1 cellular context compared by ENCODE assay signal in the genomic region with DNA sequence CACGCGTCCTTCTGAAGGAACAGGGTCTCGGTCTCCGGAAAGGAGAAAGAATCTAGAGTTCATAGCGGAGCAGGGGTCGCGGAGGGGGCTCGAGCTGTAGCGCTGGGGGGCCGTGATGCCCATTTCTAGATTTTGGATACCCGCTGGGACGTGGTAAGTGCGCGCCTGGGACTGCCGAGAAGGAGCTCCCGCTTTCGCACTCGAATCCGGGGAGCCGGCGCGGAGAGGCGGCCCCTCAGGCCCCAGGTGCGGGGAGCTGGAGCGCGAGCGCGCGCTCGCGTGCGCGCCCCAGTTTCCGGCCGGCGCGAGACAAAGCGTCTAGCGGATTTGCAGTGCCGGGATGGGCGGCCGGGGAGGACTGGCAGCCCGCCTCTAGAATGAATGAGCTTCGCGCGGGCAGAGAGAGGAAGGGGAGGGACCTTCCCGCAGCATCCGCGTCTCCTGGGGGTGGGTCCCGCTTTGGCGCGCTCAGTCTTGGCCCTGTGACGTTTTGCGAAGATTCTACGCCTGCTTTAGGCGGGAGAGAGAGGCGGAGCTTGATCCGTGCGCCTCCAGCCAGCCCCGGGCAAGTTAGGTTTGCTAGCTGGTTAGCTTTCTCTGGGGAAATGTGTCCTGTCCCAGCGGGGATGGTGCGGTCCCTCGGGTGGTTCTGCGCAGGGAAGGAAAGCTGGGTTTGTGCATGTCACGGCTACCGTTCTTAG.
TF ChIP-seq lines count a peak whose summit lies in the region.

No MANE protein-coding gene starts in this region.

TF ChIP-seq in HepG2, 621 proteins besides CTCF, POLR2A, EP300 and RAD21 (continued from another document and continues in another):
- TF ChIP-seq, protein P1, sequence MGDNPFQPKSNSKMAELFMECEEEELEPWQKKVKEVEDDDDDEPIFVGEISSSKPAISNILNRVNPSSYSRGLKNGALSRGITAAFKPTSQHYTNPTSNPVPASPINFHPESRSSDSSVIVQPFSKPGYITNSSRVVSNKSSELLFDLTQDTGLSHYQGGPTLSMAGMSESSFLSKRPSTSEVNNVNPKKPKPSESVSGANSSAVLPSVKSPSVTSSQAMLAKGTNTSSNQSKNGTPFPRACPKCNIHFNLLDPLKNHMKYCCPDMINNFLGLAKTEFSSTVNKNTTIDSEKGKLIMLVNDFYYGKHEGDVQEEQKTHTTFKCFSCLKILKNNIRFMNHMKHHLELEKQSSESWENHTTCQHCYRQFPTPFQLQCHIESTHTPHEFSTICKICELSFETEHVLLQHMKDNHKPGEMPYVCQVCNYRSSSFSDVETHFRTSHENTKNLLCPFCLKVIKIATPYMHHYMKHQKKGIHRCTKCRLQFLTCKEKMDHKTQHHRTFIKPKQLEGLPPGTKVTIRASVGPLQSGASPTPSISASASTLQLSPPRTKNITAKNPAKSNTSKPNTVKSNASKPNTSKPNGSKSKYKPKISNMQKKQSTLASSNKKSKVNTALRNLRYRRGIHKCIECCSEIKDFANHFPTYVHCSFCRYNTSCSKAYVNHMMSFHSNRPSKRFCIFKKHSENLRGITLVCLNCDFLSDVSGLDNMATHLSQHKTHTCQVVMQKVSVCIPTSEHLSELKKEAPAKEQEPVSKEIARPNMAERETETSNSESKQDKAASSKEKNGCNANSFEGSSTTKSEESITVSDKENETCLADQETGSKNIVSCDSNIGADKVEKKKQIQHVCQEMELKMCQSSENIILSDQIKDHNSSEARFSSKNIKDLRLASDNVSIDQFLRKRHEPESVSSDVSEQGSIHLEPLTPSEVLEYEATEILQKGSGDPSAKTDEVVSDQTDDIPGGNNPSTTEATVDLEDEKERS (CRISPR knock-in tag; IDR thresholded peaks at IDR 0.05): no peak
- TF ChIP-seq JUND (CRISPR knock-in tag; IDR thresholded peaks at IDR 0.05) (no peak), ZNF646 (CRISPR knock-in tag; IDR thresholded peaks at IDR 0.05) (no peak), ZNF33A (CRISPR knock-in tag; IDR thresholded peaks at IDR 0.05; ENCODE audit: borderline replicate concordance) (no peak), CEBPG (CRISPR knock-in tag; IDR thresholded peaks at IDR 0.05) (no peak), ADNP (CRISPR knock-in tag; IDR thresholded peaks at IDR 0.05) (no peak), JDP2 (CRISPR knock-in tag; IDR thresholded peaks at IDR 0.05; ENCODE audit: borderline replicate concordance) (no peak), SATB2 (CRISPR knock-in tag; IDR thresholded peaks at IDR 0.05) (0 out of 2 replicates have a peak, but pooled peaks have one; percentile 45), MXD4 (CRISPR knock-in tag; IDR thresholded peaks at IDR 0.05) (no peak), ZNF768 (CRISPR knock-in tag; IDR thresholded peaks at IDR 0.05) (no peak; the same call in 1 of the 2 replicates), TRIM22 (IDR thresholded peaks at IDR 0.05) (no peak), ZNF577 (CRISPR knock-in tag; IDR thresholded peaks at IDR 0.05; ENCODE audit: borderline replicate concordance, low read depth) (no peak), ZNF512 (CRISPR knock-in tag; IDR thresholded peaks at IDR 0.05) (no peak), NCOR1 (IDR thresholded peaks at IDR 0.05; ENCODE audit: borderline replicate concordance, low read length) (no peak), IKZF1 (IDR thresholded peaks at IDR 0.05) (no peak), ZNF496 (CRISPR knock-in tag; IDR thresholded peaks at IDR 0.05; ENCODE audit: insufficient replicate concordance) (no peak), ZNF770 (CRISPR knock-in tag; IDR thresholded peaks at IDR 0.05) (no peak), ZNF660 (CRISPR knock-in tag; IDR thresholded peaks at IDR 0.05; ENCODE audit: borderline replicate concordance, low read depth) (no peak), KLF12 (CRISPR knock-in tag; IDR thresholded peaks at IDR 0.05; ENCODE audit: borderline replicate concordance) (0 out of 2 replicates have a peak, but pooled peaks have one; percentile 44), JUNB (CRISPR knock-in tag; IDR thresholded peaks at IDR 0.05; ENCODE audit: borderline replicate concordance) (no peak)
- TF ChIP-seq, protein P2, sequence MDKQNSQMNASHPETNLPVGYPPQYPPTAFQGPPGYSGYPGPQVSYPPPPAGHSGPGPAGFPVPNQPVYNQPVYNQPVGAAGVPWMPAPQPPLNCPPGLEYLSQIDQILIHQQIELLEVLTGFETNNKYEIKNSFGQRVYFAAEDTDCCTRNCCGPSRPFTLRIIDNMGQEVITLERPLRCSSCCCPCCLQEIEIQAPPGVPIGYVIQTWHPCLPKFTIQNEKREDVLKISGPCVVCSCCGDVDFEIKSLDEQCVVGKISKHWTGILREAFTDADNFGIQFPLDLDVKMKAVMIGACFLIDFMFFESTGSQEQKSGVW (CRISPR knock-in tag; IDR thresholded peaks at IDR 0.05; ENCODE audit: borderline replicate concordance): no peak
- TF ChIP-seq, protein P3, sequence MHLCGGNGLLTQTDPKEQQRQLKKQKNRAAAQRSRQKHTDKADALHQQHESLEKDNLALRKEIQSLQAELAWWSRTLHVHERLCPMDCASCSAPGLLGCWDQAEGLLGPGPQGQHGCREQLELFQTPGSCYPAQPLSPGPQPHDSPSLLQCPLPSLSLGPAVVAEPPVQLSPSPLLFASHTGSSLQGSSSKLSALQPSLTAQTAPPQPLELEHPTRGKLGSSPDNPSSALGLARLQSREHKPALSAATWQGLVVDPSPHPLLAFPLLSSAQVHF (CRISPR knock-in tag; IDR thresholded peaks at IDR 0.05): 0 out of 2 replicates have a peak, but pooled peaks have one; percentile 54
- TF ChIP-seq, protein P4, sequence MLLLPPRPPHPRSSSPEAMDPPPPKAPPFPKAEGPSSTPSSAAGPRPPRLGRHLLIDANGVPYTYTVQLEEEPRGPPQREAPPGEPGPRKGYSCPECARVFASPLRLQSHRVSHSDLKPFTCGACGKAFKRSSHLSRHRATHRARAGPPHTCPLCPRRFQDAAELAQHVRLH (CRISPR knock-in tag; IDR thresholded peaks at IDR 0.05; ENCODE audit: borderline replicate concordance, low read depth): no peak
- TF ChIP-seq, protein P5, sequence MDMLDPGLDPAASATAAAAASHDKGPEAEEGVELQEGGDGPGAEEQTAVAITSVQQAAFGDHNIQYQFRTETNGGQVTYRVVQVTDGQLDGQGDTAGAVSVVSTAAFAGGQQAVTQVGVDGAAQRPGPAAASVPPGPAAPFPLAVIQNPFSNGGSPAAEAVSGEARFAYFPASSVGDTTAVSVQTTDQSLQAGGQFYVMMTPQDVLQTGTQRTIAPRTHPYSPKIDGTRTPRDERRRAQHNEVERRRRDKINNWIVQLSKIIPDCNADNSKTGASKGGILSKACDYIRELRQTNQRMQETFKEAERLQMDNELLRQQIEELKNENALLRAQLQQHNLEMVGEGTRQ (IDR thresholded peaks at IDR 0.05; ENCODE audit: low read depth, low read length): no peak
- TF ChIP-seq, protein P5 (CRISPR knock-in tag; IDR thresholded peaks at IDR 0.05; ENCODE audit: borderline replicate concordance): 0 out of 2 replicates have a peak, but pooled peaks have one; percentile 2
- TF ChIP-seq, protein P6, sequence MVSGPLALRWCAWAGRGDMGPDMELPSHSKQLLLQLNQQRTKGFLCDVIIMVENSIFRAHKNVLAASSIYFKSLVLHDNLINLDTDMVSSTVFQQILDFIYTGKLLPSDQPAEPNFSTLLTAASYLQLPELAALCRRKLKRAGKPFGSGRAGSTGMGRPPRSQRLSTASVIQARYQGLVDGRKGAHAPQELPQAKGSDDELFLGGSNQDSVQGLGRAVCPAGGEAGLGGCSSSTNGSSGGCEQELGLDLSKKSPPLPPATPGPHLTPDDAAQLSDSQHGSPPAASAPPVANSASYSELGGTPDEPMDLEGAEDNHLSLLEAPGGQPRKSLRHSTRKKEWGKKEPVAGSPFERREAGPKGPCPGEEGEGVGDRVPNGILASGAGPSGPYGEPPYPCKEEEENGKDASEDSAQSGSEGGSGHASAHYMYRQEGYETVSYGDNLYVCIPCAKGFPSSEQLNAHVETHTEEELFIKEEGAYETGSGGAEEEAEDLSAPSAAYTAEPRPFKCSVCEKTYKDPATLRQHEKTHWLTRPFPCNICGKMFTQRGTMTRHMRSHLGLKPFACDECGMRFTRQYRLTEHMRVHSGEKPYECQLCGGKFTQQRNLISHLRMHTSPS (CRISPR knock-in tag; IDR thresholded peaks at IDR 0.05; ENCODE audit: low read depth): no peak; the same call in 1 of the 2 replicates
- TF ChIP-seq, protein P7, sequence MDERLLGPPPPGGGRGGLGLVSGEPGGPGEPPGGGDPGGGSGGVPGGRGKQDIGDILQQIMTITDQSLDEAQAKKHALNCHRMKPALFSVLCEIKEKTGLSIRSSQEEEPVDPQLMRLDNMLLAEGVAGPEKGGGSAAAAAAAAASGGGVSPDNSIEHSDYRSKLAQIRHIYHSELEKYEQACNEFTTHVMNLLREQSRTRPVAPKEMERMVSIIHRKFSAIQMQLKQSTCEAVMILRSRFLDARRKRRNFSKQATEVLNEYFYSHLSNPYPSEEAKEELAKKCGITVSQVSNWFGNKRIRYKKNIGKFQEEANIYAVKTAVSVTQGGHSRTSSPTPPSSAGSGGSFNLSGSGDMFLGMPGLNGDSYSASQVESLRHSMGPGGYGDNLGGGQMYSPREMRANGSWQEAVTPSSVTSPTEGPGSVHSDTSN (CRISPR knock-in tag; IDR thresholded peaks at IDR 0.05): no peak
